In the genomic region with DNA sequence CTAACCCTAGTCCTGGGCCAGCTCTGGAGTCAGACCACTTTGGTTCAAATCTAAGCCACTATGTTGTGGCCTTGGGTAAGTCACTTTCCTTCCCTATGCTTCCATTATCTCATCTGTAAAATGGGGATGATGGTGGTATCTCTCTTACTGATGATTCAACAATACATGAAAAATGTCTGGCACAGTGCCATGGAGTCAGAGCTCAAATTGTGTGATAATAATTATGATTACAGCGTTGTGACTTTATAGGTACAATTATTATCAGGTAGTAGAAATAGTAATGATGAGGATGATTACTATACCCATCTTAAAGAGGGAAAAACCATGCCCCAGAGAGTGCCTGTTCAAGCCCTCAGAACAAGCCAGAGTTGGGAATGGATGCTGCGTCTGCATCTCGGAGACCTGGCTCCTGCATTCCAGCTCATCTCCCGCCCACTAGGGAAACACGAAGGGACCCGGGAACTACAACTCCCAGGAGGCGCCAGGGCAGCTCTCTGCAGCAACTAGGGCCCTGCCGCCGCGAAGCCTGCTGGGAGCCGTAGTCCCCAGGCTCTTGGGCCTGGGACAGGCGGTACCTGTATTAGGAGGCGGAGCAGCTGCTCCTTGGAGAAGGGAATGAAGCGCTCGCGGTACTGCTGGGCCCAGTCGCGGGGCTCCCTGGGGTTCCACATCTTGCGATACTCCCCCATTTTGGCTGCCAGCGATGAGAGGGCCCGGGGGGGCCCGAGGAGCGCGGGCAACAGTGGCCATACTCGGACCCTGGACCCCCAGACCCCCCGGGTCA, we compare ENCODE assay signal across 8 cellular contexts. TPM values are rescaled to one million over a fixed set of nuclear protein-coding genes. Genes with fewer than 3 reads are reported as not detected.
A peak's percentile ranks its signal among the peaks of the same experiment; 100 is the strongest.
DNase-seq lines count a peak whose midpoint lies in the region; ATAC-seq lines count a peak whose summit lies in the region.

No MANE protein-coding gene starts in this region.

- DNase-seq in CMK (ENCODE audit: low read depth) (peak; percentile 89), HUDEP-2 (lab: John Stamatoyannopoulos, UW; ENCODE audit: unreplicated experiment in 76 of 76) (peak in 75 of 76 experiments; percentile 52 to 97 (median 93)), NT2/D1 (ENCODE audit: low read depth, low spot score) (peak; percentile 79), mesenchymal stem cell (peak; percentile 95)
- DNase-seq in activated CD8-positive, alpha-beta memory T cell treated with anti-CD3 and anti-CD28 coated beads, Interleukin-2, amount 50 U/mL, for 24 hours (ENCODE audit: extremely low read depth) = peak; percentile 66
- DNase-seq in stimulated activated CD8-positive, alpha-beta memory T cell treated with anti-CD3 and anti-CD28 coated beads, Interleukin-12 subunit alpha, Interleukin-12 subunit beta, amount 100 ng/mL, for 24 hours (ENCODE audit: extremely low read depth) = peak; percentile 81

- H3K4me1 ChIP-seq in NT2/D1 (ENCODE audit: insufficient read depth, insufficient read length) (no peaks in the 10 kb centered on the region), endocrine pancreas (ENCODE audit: control insufficient read depth, insufficient read depth, low read length) (no peaks in the 10 kb centered on the region), mesenchymal stem cell (ENCODE audit: control insufficient read depth, insufficient read depth, low read depth, low read length) (peaks cover 8% of the 10 kb centered on the region)

- WGBS in mesenchymal stem cell = 5% methylated on average over 26 of the region's 26 CpGs

- peak overlapping the region; percentile 11 for H2BK5ac ChIP-seq in mesenchymal stem cell (ENCODE audit: low read depth, low read length, poor library complexity, severe bottlenecking)

- H2AFZ ChIP-seq in mesenchymal stem cell (ENCODE audit: low read depth, low read length) = peak overlapping the region; percentile 90

- H3K4me3 ChIP-seq in NT2/D1 (ENCODE audit: insufficient read length, low read depth) (peak overlapping the region; percentile 75), endocrine pancreas (ENCODE audit: control insufficient read depth, insufficient read depth, low read length) (no peak overlapping the region), mesenchymal stem cell (ENCODE audit: insufficient read depth in 1 of 2, low read depth in 1 of 2, low read length in 2 of 2) (peak overlapping the region; percentile 46 to 92)

- H3K9me3 ChIP-seq in NT2/D1 (ENCODE audit: insufficient read depth, low read length) (peaks cover 6% of the 10 kb centered on the region; the same call in 1 of the 2 replicates), endocrine pancreas (ENCODE audit: control insufficient read depth, low read length) (no peaks in the 10 kb centered on the region), mesenchymal stem cell (ENCODE audit: control insufficient read depth, low read length) (no peaks in the 10 kb centered on the region)

- peak overlapping the region; percentile 29 for H2BK120ac ChIP-seq in mesenchymal stem cell (ENCODE audit: low read depth, low read length)

- peak overlapping the region; percentile 93 for H3K9ac ChIP-seq in NT2/D1 (ENCODE audit: insufficient read length, low read depth)
- H3K9ac ChIP-seq in endocrine pancreas (ENCODE audit: control insufficient read depth, insufficient read depth, low read length) = peak overlapping the region; percentile 74
- peak overlapping the region; percentile 94 for H3K9ac ChIP-seq in mesenchymal stem cell (ENCODE audit: low read length)

- peak overlapping the region; percentile 65 for H3K27ac ChIP-seq in mesenchymal stem cell (ENCODE audit: low read length, poor library complexity, severe bottlenecking)

- peak overlapping the region in 1 of 2 experiments; percentile 11 for H2BK12ac ChIP-seq in mesenchymal stem cell (ENCODE audit: low read length in 2 of 2)

- peak overlapping the region; percentile 93 for H4K91ac ChIP-seq in mesenchymal stem cell (ENCODE audit: low read length)

- peak overlapping the region; percentile 92 for H4K8ac ChIP-seq in mesenchymal stem cell (ENCODE audit: low read length)

- H3K4me2 ChIP-seq in mesenchymal stem cell (ENCODE audit: low read length, poor library complexity, severe bottlenecking) = peak overlapping the region; percentile 88

- no peaks in the 10 kb centered on the region for H3K36me3 ChIP-seq in NT2/D1 (ENCODE audit: insufficient read depth, insufficient read length, low read length)
- no peaks in the 10 kb centered on the region for H3K36me3 ChIP-seq in endocrine pancreas (ENCODE audit: control insufficient read depth, insufficient read depth, low read length)
- peaks cover 0 to 12% of the 10 kb centered on the region in 2 experiments for H3K36me3 ChIP-seq in mesenchymal stem cell (ENCODE audit: control insufficient read depth in 1 of 2, insufficient read depth in 2 of 2, low read depth in 1 of 2, low read length in 2 of 2)

- peak; percentile 40 for ATAC-seq in GM21367 (IDR thresholded peaks at IDR 0.05; ENCODE audit: unreplicated experiment)

- no peaks in the 10 kb centered on the region for H3K79me1 ChIP-seq in mesenchymal stem cell (replicated peaks; ENCODE audit: low read length, poor library complexity, severe bottlenecking)

- peak overlapping the region; percentile 55 to 90 for H3K4ac ChIP-seq in mesenchymal stem cell (ENCODE audit: low read depth in 1 of 2, low read length in 2 of 2)

- no peak overlapping the region for H2BK15ac ChIP-seq in mesenchymal stem cell (ENCODE audit: low read depth, poor library complexity, severe bottlenecking)

- H3K23ac ChIP-seq in mesenchymal stem cell (ENCODE audit: low read length in 2 of 2) = no peak overlapping the region

- peak overlapping the region; percentile 88 for H2AK5ac ChIP-seq in mesenchymal stem cell (ENCODE audit: low read length, severe bottlenecking)

- H3K27me3 ChIP-seq in NT2/D1 (ENCODE audit: insufficient read depth, insufficient read length) = peaks cover 8% of the 10 kb centered on the region
- no peaks in the 10 kb centered on the region for H3K27me3 ChIP-seq in endocrine pancreas (ENCODE audit: control insufficient read depth, insufficient read depth, low read length)
- no peaks in the 10 kb centered on the region for H3K27me3 ChIP-seq in mesenchymal stem cell (ENCODE audit: control insufficient read depth in 1 of 2, insufficient read depth in 1 of 2, low read length in 2 of 2)

- no peak overlapping the region for H3K14ac ChIP-seq in mesenchymal stem cell (ENCODE audit: low read length in 2 of 2)

- H3K18ac ChIP-seq in mesenchymal stem cell (ENCODE audit: low read depth in 1 of 2, low read length in 2 of 2) = peak overlapping the region; percentile 87 to 92

RNA-seq across cellular contexts. Expression of gene TMEM143, which starts 0.8 kb away (rescaled TPM):
- 3.7 TPM for polyA plus RNA-seq in mesenchymal stem cell (2013, experiment 1 of 2)
- 3.8 TPM for polyA plus RNA-seq in mesenchymal stem cell (2013, experiment 2 of 2)

RNA-seq across cellular contexts. Expression of gene SYNGR4, which starts 1.3 kb away (rescaled TPM):
- polyA plus RNA-seq in mesenchymal stem cell (2013, experiment 1 of 2) = not detected
- polyA plus RNA-seq in mesenchymal stem cell (2013, experiment 2 of 2) = not detected

RNA-seq across cellular contexts. Expression of gene KDELR1, which starts 28.4 kb away (rescaled TPM):
- polyA plus RNA-seq in mesenchymal stem cell (2013, experiment 1 of 2) = 602 TPM
- 596 TPM for polyA plus RNA-seq in mesenchymal stem cell (2013, experiment 2 of 2)

RNA-seq across cellular contexts. Expression of gene GRIN2D, which starts 30.6 kb away (rescaled TPM):
- polyA plus RNA-seq in mesenchymal stem cell (2013, experiment 1 of 2) = 3.2 TPM
- 2.7 TPM for polyA plus RNA-seq in mesenchymal stem cell (2013, experiment 2 of 2)

RNA-seq across cellular contexts. Expression of gene EMP3, which starts 37.6 kb away (rescaled TPM):
- 450 TPM for polyA plus RNA-seq in mesenchymal stem cell (2013, experiment 1 of 2)
- polyA plus RNA-seq in mesenchymal stem cell (2013, experiment 2 of 2) = 450 TPM
